8 cellular contexts compared by ENCODE assay signal in genomic region chr11:111977141-111978027, GRCh38. TPM values are rescaled to one million over a fixed set of nuclear protein-coding genes. Genes with fewer than 3 reads are reported as not detected.
DNase-seq lines count a peak whose midpoint lies in the region.

No MANE protein-coding gene starts in this region.

- DNase-seq in activated T-cell treated with anti-CD3 and anti-CD28 coated beads for 1 hour (ENCODE audit: low read depth) (peak; percentile 9), activated T-cell treated with anti-CD3 and anti-CD28 coated beads for 4 hours (no peak), SJSA1 (ENCODE audit: low read depth in 1 of 2, low spot score in 2 of 2) (peak; percentile 46 to 48), cerebellar cortex (ENCODE audit: low spot score) (peak; percentile 47), islet precursor cell (peak; percentile 82), RPMI8226 (no peak), dedifferentiated amniotic fluid mesenchymal stem cell (ENCODE audit: extremely low spot score) (no peak)

- no peaks in the 10 kb centered on the region for H3K27me3 ChIP-seq in SJSA1 (replicated peaks)

- peaks cover 14% of the 10 kb centered on the region for H3K4me1 ChIP-seq in SJSA1 (replicated peaks)

- H3K27ac ChIP-seq in SJSA1 = no peak overlapping the region
- H3K27ac ChIP-seq in skin epidermis = peak overlapping the region in 19 of 21 experiments; percentile 2 to 87 (median 63)

- no peaks in the 10 kb centered on the region for H3K9me3 ChIP-seq in SJSA1 (replicated peaks)

- peak overlapping the region; percentile 52 for H3K4me3 ChIP-seq in SJSA1
- H3K4me3 ChIP-seq in skin epidermis = peak overlapping the region; percentile 38 to 63 (median 50)

- no peaks in the 10 kb centered on the region; the same call in 1 of the 2 replicates for H3K36me3 ChIP-seq in SJSA1

RNA-seq across cellular contexts. Expression of gene DIXDC1, which starts 40.2 kb away (rescaled TPM):
- total RNA-seq in SJSA1 (2014; rRNA removed; shearing (Covaris generic)) = 8.4 and 10.3 TPM in 2 replicates

RNA-seq across cellular contexts. Expression of gene DLAT, which starts 47.8 kb away (rescaled TPM):
- 18.4 and 26.6 TPM in 2 replicates for total RNA-seq in SJSA1 (2014; rRNA removed; shearing (Covaris generic))

RNA-seq across cellular contexts. Expression of gene C11orf52, which starts 58.7 kb away (rescaled TPM):
- not detected in 2 replicates for total RNA-seq in SJSA1 (2014; rRNA removed; shearing (Covaris generic))

Comparison
In these comparisons a context has a peak if more than half of its experiments do, and no peak if none do; other contexts are left out.
1. DNase-seq: peak in activated T-cell treated with anti-CD3 and anti-CD28 coated beads for 1 hour (single experiment), SJSA1 (2 of 2), cerebellar cortex (single experiment) and islet precursor cell (single experiment); none in activated T-cell treated with anti-CD3 and anti-CD28 coated beads for 4 hours (single experiment), RPMI8226 (single experiment) and dedifferentiated amniotic fluid mesenchymal stem cell (single experiment).